Comparison of ENCODE assay signal across 28 cellular contexts in genomic region chr4:66071911-66072310, GRCh38.
"Had no signal": no experiment of that assay in that cellular context is flagged by ENCODE, and none has a peak within 500 bp of the region (broad histone marks: within the 10 kb centered on the region; RNA-seq: fewer than 3 reads in every experiment).

No MANE protein-coding gene starts in this region.

- H3K4me3 ChIP-seq: left lung, lower lobe of right lung, pancreas, prostate gland, skin epidermis, stomach, testis, thyroid gland, transverse colon, upper lobe of left lung, vagina had no signal

- ATAC-seq: left colon; left lung; lower lobe of right lung; naive thymus-derived CD8-positive, alpha-beta T cell; pancreas; right cardiac atrium; sciatic nerve; stimulated activated naive B cell treated with anti-CD40 and anti-IgM and Interleukin-4, amounts not matched to agents 10 μg/mL and 1 μg/mL and 100 μg/mL, for 72 hours; stimulated activated naive CD8-positive, alpha-beta T cell treated with anti-CD3 and anti-CD28 coated beads, Interleukin-15, Interleukin-2, amounts not matched to agents 100 U/mL and 50 U/mL, for 24 hours had no signal

- H3K27me3 ChIP-seq: left lung, pancreas, stomach, testis, thyroid gland, transverse colon, upper lobe of left lung, vagina had no signal

- H3K36me3 ChIP-seq: left lung, lower lobe of right lung, pancreas, prostate gland, stomach, thyroid gland, transverse colon, upper lobe of left lung, vagina had no signal

- DNase-seq: immature natural killer cell; kidney; left colon; left lung; lower lobe of right lung; mammary epithelial cell; mesenchymal stem cell; naive thymus-derived CD8-positive, alpha-beta T cell; nucleus accumbens; pancreas; posterior cingulate gyrus; retina; right cardiac atrium; stimulated activated CD4-positive, alpha-beta T cell treated with anti-CD3 and anti-CD28 coated beads, Interleukin-12 subunit alpha, Interleukin-12 subunit beta, amount 100 ng/mL, for 4 hours; stimulated activated CD4-positive, alpha-beta T cell treated with anti-CD3 and anti-CD28 coated beads, Interleukin-15, amount 100 ng/mL, for 24 hours; stimulated activated CD4-positive, alpha-beta T cell treated with anti-CD3 and anti-CD28 coated beads, Interleukin-2, amount 100 ng/mL, for 24 hours; stimulated activated CD4-positive, alpha-beta T cell treated with anti-CD3 and anti-CD28 coated beads, Interleukin-4, amount 100 ng/mL, for 1 hour; stimulated activated naive B cell treated with anti-CD40 and anti-IgM and Interleukin-4, amounts not matched to agents 10 μg/mL and 1 μg/mL and 100 μg/mL, for 72 hours; stimulated activated naive CD8-positive, alpha-beta T cell treated with anti-CD3 and anti-CD28 coated beads, Interleukin-15, Interleukin-2, amounts not matched to agents 100 U/mL and 50 U/mL, for 24 hours; stomach; testis; thyroid gland; transverse colon; upper lobe of left lung had no signal

- H3K9me3 ChIP-seq: lower lobe of right lung, pancreas, prostate gland, testis, thyroid gland, upper lobe of left lung, vagina had no signal

- H3K4me1 ChIP-seq: left lung, lower lobe of right lung, pancreas, prostate gland, stomach, testis, thyroid gland, transverse colon, upper lobe of left lung, vagina had no signal
